ENCODE assay signal across 8 cellular contexts in genomic region chr2:85705680-85706039, GRCh38. TPM values are rescaled to one million over a fixed set of nuclear protein-coding genes. Genes with fewer than 3 reads are reported as not detected.
DNase-seq lines count a peak whose midpoint lies in the region.

No MANE protein-coding gene starts in this region.

- no peaks in the 10 kb centered on the region for H4K20me1 ChIP-seq in BLaER1

- no peaks in the 10 kb centered on the region for H3K36me3 ChIP-seq in BLaER1
- H3K36me3 ChIP-seq in MG63: no peaks in the 10 kb centered on the region
- no peaks in the 10 kb centered on the region for H3K36me3 ChIP-seq in HAP-1 (replicated peaks)

- peaks cover 77% of the 10 kb centered on the region for H3K4me1 Mint-ChIP-seq in dendritic cell treated with granulocyte-macrophage colony-stimulating factor and Interleukin-4, amounts not matched to agents 40 ng/mL and 50 ng/mL, for 4 days (ENCODE audit: low read depth)

- H3K27ac Mint-ChIP-seq in dendritic cell treated with granulocyte-macrophage colony-stimulating factor and Interleukin-4, amounts not matched to agents 40 ng/mL and 50 ng/mL, for 4 days: peak overlapping the region; percentile 86

- peak overlapping the region; percentile 73 for H3K27ac ChIP-seq in BLaER1

- intact Hi-C loops in dendritic cell treated with granulocyte-macrophage colony-stimulating factor and Interleukin-4, amounts not matched to agents 40 ng/mL and 50 ng/mL, for 4 days (cut with micrococcal nuclease): loop anchor here (5.0 kb wide), 1 partner anchor 33 kb away; no protein-coding TSS in a partner anchor

- H3K4me3 Mint-ChIP-seq in dendritic cell treated with granulocyte-macrophage colony-stimulating factor and Interleukin-4, amounts not matched to agents 40 ng/mL and 50 ng/mL, for 4 days: no peak overlapping the region

- no peaks in the 10 kb centered on the region for H3K9me3 Mint-ChIP-seq in dendritic cell treated with granulocyte-macrophage colony-stimulating factor and Interleukin-4, amounts not matched to agents 40 ng/mL and 50 ng/mL, for 4 days

- DNase-seq in MG63: peak; percentile 71
- DNase-seq in myocyte (ENCODE audit: low read depth): peak; percentile 95
- no peak for DNase-seq in NCI-H1694 treated with DMSO at 0.1 percent for 48 hours (lab: John Stamatoyannopoulos, UW)
- no peak for DNase-seq in stimulated activated CD4-positive, alpha-beta T cell treated with anti-CD3 and anti-CD28 coated beads, Interleukin-2, amount 100 ng/mL, for 48 hours
- DNase-seq in GDM1 (lab: John Stamatoyannopoulos, UW): no peak
- no peak for DNase-seq in HAP-1 (ENCODE audit: low spot score in 2 of 2)

- peak overlapping the region; percentile 96 for H3K4me2 ChIP-seq in BLaER1

- in situ Hi-C loops in HAP-1 (cut with MboI; ENCODE audit: low sequenced_read_pairs): no loop called here

- H3K9me3 ChIP-seq in BLaER1: no peaks in the 10 kb centered on the region
- no peaks in the 10 kb centered on the region for H3K9me3 ChIP-seq in MG63
- no peaks in the 10 kb centered on the region for H3K9me3 ChIP-seq in HAP-1

- no peak overlapping the region for H3K4me3 ChIP-seq in BLaER1
- no peak overlapping the region for H3K4me3 ChIP-seq in MG63
- no peak overlapping the region for H3K4me3 ChIP-seq in HAP-1

- H3K36me3 Mint-ChIP-seq in dendritic cell treated with granulocyte-macrophage colony-stimulating factor and Interleukin-4, amounts not matched to agents 40 ng/mL and 50 ng/mL, for 4 days (ENCODE audit: low read depth): no peaks in the 10 kb centered on the region

- peaks cover 50% of the 10 kb centered on the region for H3K4me1 ChIP-seq in BLaER1
- H3K4me1 ChIP-seq in HAP-1: peaks cover 4% of the 10 kb centered on the region

- H3K9ac ChIP-seq in BLaER1: peak overlapping the region; percentile 26; the same call in 1 of the 2 replicates

- H3K27me3 ChIP-seq in BLaER1 (no peaks in the 10 kb centered on the region), MG63 (no peaks in the 10 kb centered on the region), HAP-1 (ENCODE audit: low read depth) (peaks cover 12% of the 10 kb centered on the region)

- H3K27me3 Mint-ChIP-seq in dendritic cell treated with granulocyte-macrophage colony-stimulating factor and Interleukin-4, amounts not matched to agents 40 ng/mL and 50 ng/mL, for 4 days: no peaks in the 10 kb centered on the region

RNA-seq across cellular contexts. Expression of gene GNLY, which starts 11.5 kb away (rescaled TPM):
- total RNA-seq in MG63 (2014; rRNA removed; shearing (Covaris generic); ENCODE audit: low replicate concordance): not detected in 2 replicates
- total RNA-seq in myocyte: 1.4 TPM in 1 of 2 replicates, not detected in the other
- 0.14 TPM for polyA plus RNA-seq in myocyte (2012)

RNA-seq across cellular contexts. Expression of gene SFTPB, which starts 37.7 kb away (rescaled TPM):
- total RNA-seq in MG63 (2014; rRNA removed; shearing (Covaris generic); ENCODE audit: low replicate concordance): 0.16 TPM in 1 of 2 replicates, not detected in the other
- total RNA-seq in myocyte: not detected in 2 replicates
- polyA plus RNA-seq in myocyte (2012): 0.08 TPM

RNA-seq across cellular contexts. Expression of gene ATOH8, which starts 48.1 kb away (rescaled TPM):
- total RNA-seq in MG63 (2014; rRNA removed; shearing (Covaris generic); ENCODE audit: low replicate concordance): 43.5 and 59.1 TPM in 2 replicates
- total RNA-seq in myocyte: 7.2 and 8.3 TPM in 2 replicates
- polyA plus RNA-seq in myocyte (2012): 3.1 TPM

Comparison
In these comparisons a context has a peak if more than half of its experiments do, and no peak if none do; other contexts are left out.
1. DNase-seq: peak in MG63 (single experiment) and myocyte (single experiment); none in NCI-H1694 treated with DMSO at 0.1 percent for 48 hours (single experiment), stimulated activated CD4-positive, alpha-beta T cell treated with anti-CD3 and anti-CD28 coated beads, Interleukin-2, amount 100 ng/mL, for 48 hours (0 of 2), GDM1 (single experiment) and HAP-1 (0 of 2).